10 cellular contexts compared by ENCODE assay signal in genomic region chrX:107659768-107660167, GRCh38. TPM values are rescaled to one million over a fixed set of nuclear protein-coding genes. Genes with fewer than 3 reads are reported as not detected.
DNase-seq lines count a peak whose midpoint lies in the region; ATAC-seq and TF ChIP-seq lines count a peak whose summit lies in the region.
"Had no signal": no experiment of that assay in that cellular context is flagged by ENCODE, and none has a peak within 500 bp of the region (broad histone marks: within the 10 kb centered on the region; RNA-seq: fewer than 3 reads in every experiment).

No MANE protein-coding gene starts in this region.

- TF ChIP-seq CTCF in DND-41 (IDR thresholded peaks at IDR 0.05; ENCODE audit: borderline replicate concordance, extremely low read depth, low read length, poor library complexity, severe bottlenecking), result peak; percentile 68
- TF ChIP-seq CTCF in HCT116 (IDR thresholded peaks at IDR 0.05 in 2 of 3, conservative IDR thresholded peaks at IDR 0.05 in 1 of 3; ENCODE audit: borderline replicate concordance in 1 of 3, insufficient read depth in 1 of 3, low read depth in 2 of 3, low read length in 2 of 3), result peak; percentile 54 to 72 (median 58); a peak in 5 of 6 replicates
- peak; percentile 85 for TF ChIP-seq CTCF in PC-9 (conservative IDR thresholded peaks at IDR 0.05)
- TF ChIP-seq CTCF in epithelial cell of esophagus (IDR thresholded peaks at IDR 0.05; ENCODE audit: insufficient read depth, low read depth, low read length, missing control alignments), result peak; percentile 64
- TF ChIP-seq CTCF in neural progenitor cell (IDR thresholded peaks at IDR 0.05), result peak; percentile 72

- H3K27ac ChIP-seq in DND-41 (ENCODE audit: low read length) (no peak overlapping the region), HCT116 (ENCODE audit: low read depth, low read length) (no peak overlapping the region), PC-9 (no peak overlapping the region), neural progenitor cell (no peak overlapping the region)
- H3K27ac ChIP-seq: SK-N-MC had no signal

- TF ChIP-seq RAD21 in HCT116 (IDR thresholded peaks at IDR 0.05; ENCODE audit: low read depth), result peak; percentile 71

- H3K4me3 Mint-ChIP-seq in neural progenitor cell, result no peak overlapping the region

- no peaks in the 10 kb centered on the region for H3K9me2 ChIP-seq in HCT116 (ENCODE audit: insufficient read depth)
- H3K9me2 ChIP-seq in PC-9 (ENCODE audit: insufficient read depth), result no peaks in the 10 kb centered on the region

- no peaks in the 10 kb centered on the region for H4K20me1 ChIP-seq in DND-41 (ENCODE audit: insufficient read depth, low read length)
- no peaks in the 10 kb centered on the region for H4K20me1 ChIP-seq in HCT116 (ENCODE audit: insufficient read depth)
- H4K20me1 ChIP-seq in PC-9 (ENCODE audit: insufficient read depth), result no peaks in the 10 kb centered on the region
- H4K20me1 ChIP-seq in neural progenitor cell (ENCODE audit: low read depth), result peaks cover 2% of the 10 kb centered on the region

- no peak for TF ChIP-seq POLR2A in HCT116 (IDR thresholded peaks at IDR 0.05; ENCODE audit: borderline replicate concordance, extremely low read depth, insufficient read depth, insufficient read length)

- BruUV-seq in HCT116 (replicated peaks; lab: Mats Ljungman, UMichigan), result no TSS peak
- no TSS peak for BruUV-seq in PC-9 (replicated peaks; lab: Mats Ljungman, UMichigan)

- peak; percentile 61; the same call in 2 of the 3 replicates for ATAC-seq in DND-41 (ENCODE audit: insufficient read depth, low read depth)
- no peak for ATAC-seq in HCT116
- ATAC-seq in HG03342 (IDR thresholded peaks at IDR 0.05; ENCODE audit: unreplicated experiment), result no peak

- H3K4me1 ChIP-seq in DND-41 (ENCODE audit: insufficient read depth, low read length) (no peaks in the 10 kb centered on the region), HCT116 (ENCODE audit: control insufficient read depth in 1 of 2, insufficient read depth in 2 of 2, low read length in 2 of 2) (peaks cover 10% of the 10 kb centered on the region in 2 experiments), PC-9 (replicated peaks; ENCODE audit: insufficient read depth) (peaks cover 17% of the 10 kb centered on the region), neural progenitor cell (peaks cover 10% of the 10 kb centered on the region)

- H3K36me3 ChIP-seq in DND-41 (ENCODE audit: insufficient read depth, low read length), result no peaks in the 10 kb centered on the region
- no peaks in the 10 kb centered on the region for H3K36me3 ChIP-seq in HCT116 (ENCODE audit: control insufficient read depth in 1 of 2, insufficient read depth in 2 of 2, low read length in 2 of 2)
- H3K36me3 ChIP-seq in PC-9 (ENCODE audit: low read depth), result no peaks in the 10 kb centered on the region
- H3K36me3 ChIP-seq in neural progenitor cell, result no peaks in the 10 kb centered on the region

- DNase-seq in DND-41 (peak; percentile 17), HCT116 (ENCODE audit: low read depth, low spot score) (no peak), PC-9 (peak; percentile 47 to 53), epithelial cell of esophagus (ENCODE audit: low read depth) (peak; percentile 48), neural progenitor cell (ENCODE audit: low spot score) (no peak), germinal center (ENCODE audit: low spot score) (no peak), AG20443 (ENCODE audit: low spot score) (no peak)
- DNase-seq: left cardiac atrium had no signal

- no peak overlapping the region for H3K27ac Mint-ChIP-seq in neural progenitor cell

- H3K27me3 ChIP-seq in DND-41 (ENCODE audit: insufficient read depth, low read length, poor library complexity) (no peaks in the 10 kb centered on the region), HCT116 (ENCODE audit: insufficient read depth, low read length) (no peaks in the 10 kb centered on the region), PC-9 (ENCODE audit: insufficient read depth, low read depth) (no peaks in the 10 kb centered on the region), neural progenitor cell (no peaks in the 10 kb centered on the region)

- intact Hi-C loops in HCT116 (cut with micrococcal nuclease), result loop anchor here (1.0 to 10.0 kb wide), 4 partner anchors 118 to 413 kb away; partner anchors contain the start of gene NCBP2L
- intact Hi-C loops in PC-9 (cut with micrococcal nuclease; ENCODE audit: unreplicated experiment), result loop anchor here (1.0 to 10.0 kb wide), 6 partner anchors 118 to 765 kb away; partner anchors contain the start of genes FRMPD3 and NCBP2L

- no peaks in the 10 kb centered on the region for H3K36me3 Mint-ChIP-seq in neural progenitor cell

- H3K4me3 ChIP-seq in DND-41 (ENCODE audit: low read depth in 1 of 2, low read length in 2 of 2) (no peak overlapping the region), HCT116 (replicated peaks in 1 of 2; ENCODE audit: low read depth in 1 of 2, low read length in 2 of 2) (no peak overlapping the region), PC-9 (no peak overlapping the region), epithelial cell of esophagus (ENCODE audit: low read length) (no peak overlapping the region), neural progenitor cell (no peak overlapping the region)
- H3K4me3 ChIP-seq: SK-N-MC had no signal

- no peaks in the 10 kb centered on the region for H3K9me3 Mint-ChIP-seq in neural progenitor cell

- no peaks in the 10 kb centered on the region for H3K79me2 ChIP-seq in DND-41 (ENCODE audit: insufficient read depth, low read length)
- H3K79me2 ChIP-seq in HCT116 (ENCODE audit: insufficient read depth, low read length), result no peaks in the 10 kb centered on the region
- no peaks in the 10 kb centered on the region for H3K79me2 ChIP-seq in PC-9 (ENCODE audit: low read depth)
- no peaks in the 10 kb centered on the region for H3K79me2 ChIP-seq in neural progenitor cell (ENCODE audit: low read depth)

- H3K27me3 Mint-ChIP-seq in neural progenitor cell (ENCODE audit: insufficient read depth, low read depth), result no peaks in the 10 kb centered on the region

- peaks cover 13% of the 10 kb centered on the region for H3K4me1 Mint-ChIP-seq in neural progenitor cell

- H3K9ac ChIP-seq in DND-41 (ENCODE audit: low read depth, low read length) (no peak overlapping the region), HCT116 (ENCODE audit: low read length) (no peak overlapping the region), neural progenitor cell (no peak overlapping the region)

- H2AFZ ChIP-seq in DND-41 (ENCODE audit: low read depth, low read length) (no peak overlapping the region), HCT116 (ENCODE audit: low read depth, low read length, poor library complexity, severe bottlenecking) (no peak overlapping the region), PC-9 (no peak overlapping the region), neural progenitor cell (replicated peaks) (no peak overlapping the region)

- peaks cover 25% of the 10 kb centered on the region for H3F3A ChIP-seq in PC-9 (ENCODE audit: insufficient read depth, low read depth)
- H3F3A ChIP-seq in neural progenitor cell (ENCODE audit: low read depth), result peaks cover 2% of the 10 kb centered on the region

- POLR2A ChIA-PET in HCT116 (lab: Charles Lee), result no interaction called here
- POLR2A ChIA-PET in PC-9 (lab: Charles Lee; ENCODE audit: unreplicated experiment), result no interaction called here

- RAD21 ChIA-PET in HCT116 (lab: Charles Lee; ENCODE audit: low non-redundant PET in 1 of 2, low total read pairs in 2 of 2, uncharacterized antibody in 2 of 2, unreplicated experiment in 2 of 2), result interaction anchor here (0.6 to 1.6 kb wide), 4 partner anchors 15 to 342 kb away, joined by 3 to 4 read pairs (median 3); partner anchors contain the start of genes NCBP2L (in 1 of the 2) and TSC22D3 (in 1 of the 2)

- CTCF ChIA-PET in HCT116 (lab: Charles Lee) (interaction anchor here (0.9 to 3.9 kb wide), 4 partner anchors 13 to 411 kb away, joined by 3 to 45 read pairs (median 10); partner anchors contain the start of genes NCBP2L and TSC22D3), PC-9 (lab: Charles Lee) (interaction anchor here (0.5 to 1.7 kb wide), 5 partner anchors 13 to 118 kb away, joined by 4 to 12 read pairs (median 5); partner anchors contain the start of genes NCBP2L, PRPS1 and TSC22D3)

- H3K4me2 ChIP-seq in DND-41 (ENCODE audit: insufficient read depth, low read length), result no peak overlapping the region
- H3K4me2 ChIP-seq in HCT116 (ENCODE audit: low read length), result no peak overlapping the region
- H3K4me2 ChIP-seq in PC-9, result no peak overlapping the region
- no peak overlapping the region for H3K4me2 ChIP-seq in neural progenitor cell

- H3K9me3 ChIP-seq in DND-41 (ENCODE audit: insufficient read depth, low read length, severe bottlenecking), result no peaks in the 10 kb centered on the region
- H3K9me3 ChIP-seq in HCT116 (ENCODE audit: control insufficient read depth in 1 of 2, insufficient read depth in 1 of 2, low read depth in 1 of 2, low read length in 2 of 2), result no peaks in the 10 kb centered on the region
- no peaks in the 10 kb centered on the region for H3K9me3 ChIP-seq in PC-9 (ENCODE audit: insufficient read depth, low read depth)
- H3K9me3 ChIP-seq in neural progenitor cell (ENCODE audit: low read depth), result no peaks in the 10 kb centered on the region

TF ChIP-seq in HCT116, 20 proteins besides CTCF, POLR2A, EP300 and RAD21:
- TF ChIP-seq SP1 (IDR thresholded peaks at IDR 0.05; ENCODE audit: low read depth), result no peak
- TF ChIP-seq ZNF274 (IDR thresholded peaks at IDR 0.05; ENCODE audit: low read depth, low read length), result no peak
TF ChIP-seq in HCT116: peak in this region for 0.

RNA-seq across cellular contexts. Expression of gene PRPS1, which starts 31.5 kb away (rescaled TPM):
- total RNA-seq in HCT116 (2021; ENCODE audit: unreplicated experiment) (62.6 TPM), PC-9 (2021) (67.4 and 67.9 TPM in 2 replicates), neural progenitor cell (ENCODE audit: low replicate concordance) (177 and 264 TPM in 2 replicates)
- 35.0 and 42.7 TPM in 2 replicates for polyA plus RNA-seq in HCT116 (2012)

Comparison
In these comparisons a context has a peak if more than half of its experiments do, and no peak if none do; other contexts are left out.
1. DNase-seq: peak in DND-41 (single experiment), PC-9 (2 of 2) and epithelial cell of esophagus (single experiment); none in HCT116 (single experiment), neural progenitor cell (single experiment), germinal center (single experiment) and AG20443 (single experiment).
2. Peak in every context shown above with its lines, with median percentiles within 50 percentile points of each other: CTCF ChIP-seq.